In the genomic region with DNA sequence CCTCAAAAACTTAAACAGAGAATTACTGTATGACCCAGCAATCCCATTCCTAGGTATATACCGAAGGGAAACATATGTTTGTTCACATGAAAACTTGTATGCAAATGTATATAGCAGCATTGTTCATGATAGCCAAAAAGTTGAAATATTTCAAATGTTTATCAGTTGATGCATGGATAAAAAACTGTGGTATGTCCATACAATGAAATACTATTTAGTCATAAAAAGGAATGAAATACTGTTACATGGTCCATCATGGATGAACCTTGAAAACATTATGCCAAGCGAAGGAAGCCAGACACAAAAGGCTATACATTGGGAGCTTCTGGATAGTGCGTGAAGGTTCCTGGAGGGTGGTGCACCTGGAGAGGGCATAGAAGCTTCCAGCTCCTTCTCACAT, we compare ENCODE assay signal across 24 cellular contexts.
"Had no signal": no experiment of that assay in that cellular context is flagged by ENCODE, and none has a peak within 500 bp of the region (broad histone marks: within the 10 kb centered on the region; RNA-seq: fewer than 3 reads in every experiment).

No MANE protein-coding gene starts in this region.

- FAIRE-seq: endothelial cell of umbilical vein, frontal cortex, islet of Langerhans, keratinocyte had no signal

- H2AFZ ChIP-seq: hepatocyte had no signal

- H3K27ac ChIP-seq: colonic mucosa, esophagus muscularis mucosa, foreskin keratinocyte, gastroesophageal sphincter, heart left ventricle, hepatocyte, left lung, lower lobe of right lung had no signal

- H3K9me3 Mint-ChIP-seq: dendritic cell treated with granulocyte-macrophage colony-stimulating factor and Interleukin-4, amounts not matched to agents 40 ng/mL and 50 ng/mL, for 4 days; effector memory CD8-positive, alpha-beta T cell; immature natural killer cell; mesothelial cell of epicardium; naive B cell had no signal

- H3K27me3 Mint-ChIP-seq: effector memory CD8-positive, alpha-beta T cell; naive B cell had no signal

- DNase-seq: colonic mucosa; cortex of kidney; effector CD8-positive, alpha-beta T cell; effector memory CD8-positive, alpha-beta T cell; foreskin keratinocyte; heart left ventricle; hypothalamus; immature natural killer cell; left cardiac atrium; left lung; left ventricle myocardium superior; lower lobe of right lung; mesenchymal stem cell; mucosa of descending colon; naive B cell had no signal

- H3K36me3 Mint-ChIP-seq: immature natural killer cell, mesothelial cell of epicardium, naive B cell had no signal

- ATAC-seq: effector memory CD8-positive, alpha-beta T cell; foreskin keratinocyte; gastroesophageal sphincter; heart left ventricle; left cardiac atrium; left lung; left ventricle myocardium superior; lower lobe of right lung; mucosa of descending colon had no signal

- H3K4me1 ChIP-seq: foreskin keratinocyte, lower lobe of right lung had no signal

- H3K27me3 ChIP-seq: colonic mucosa, esophagus muscularis mucosa, foreskin keratinocyte, gastroesophageal sphincter, heart left ventricle, hepatocyte, left lung had no signal

- H3K9me3 ChIP-seq: colonic mucosa, esophagus muscularis mucosa, gastroesophageal sphincter, left lung, lower lobe of right lung, mucosa of descending colon had no signal

- H3K4me1 Mint-ChIP-seq: mesothelial cell of epicardium had no signal

- H3K27ac Mint-ChIP-seq: dendritic cell treated with granulocyte-macrophage colony-stimulating factor and Interleukin-4, amounts not matched to agents 40 ng/mL and 50 ng/mL, for 4 days; effector memory CD8-positive, alpha-beta T cell; immature natural killer cell; mesothelial cell of epicardium; naive B cell had no signal

- H3K79me2 ChIP-seq: hepatocyte had no signal

- H3K4me3 Mint-ChIP-seq: dendritic cell treated with granulocyte-macrophage colony-stimulating factor and Interleukin-4, amounts not matched to agents 40 ng/mL and 50 ng/mL, for 4 days; effector memory CD8-positive, alpha-beta T cell; immature natural killer cell; mesothelial cell of epicardium; naive B cell had no signal

- H3K4me2 ChIP-seq: hepatocyte had no signal

- H3K4me3 ChIP-seq: colonic mucosa, esophagus muscularis mucosa, gastroesophageal sphincter, heart left ventricle, hepatocyte, left lung, lower lobe of right lung, mucosa of descending colon had no signal

- H3K36me3 ChIP-seq: colonic mucosa, esophagus muscularis mucosa, gastroesophageal sphincter, heart left ventricle, left lung, lower lobe of right lung had no signal
